ENCODE assay signal across 9 cellular contexts in genomic region chr15:31265090-31265870, GRCh38.
DNase-seq lines count a peak whose midpoint lies in the region; ATAC-seq lines count a peak whose summit lies in the region.
"Had no signal": no experiment of that assay in that cellular context is flagged by ENCODE, and none has a peak within 500 bp of the region (broad histone marks: within the 10 kb centered on the region; RNA-seq: fewer than 3 reads in every experiment).

No MANE protein-coding gene starts in this region.

- no peaks in the 10 kb centered on the region for H3K27me3 ChIP-seq in CD4-positive, alpha-beta memory T cell (ENCODE audit: insufficient read depth, low read length)
- H3K27me3 ChIP-seq in mucosa of rectum (ENCODE audit: control insufficient read depth in 2 of 2, insufficient read depth in 2 of 2, low read length in 2 of 2): no peaks in the 10 kb centered on the region

- H3K36me3 Mint-ChIP-seq in CD4-positive, alpha-beta memory T cell: no peaks in the 10 kb centered on the region

- H3K4me1 ChIP-seq in CD4-positive, alpha-beta memory T cell (ENCODE audit: insufficient read depth, low read length): peaks cover 72% of the 10 kb centered on the region
- H3K4me1 ChIP-seq in mucosa of rectum (ENCODE audit: control insufficient read depth in 2 of 2, insufficient read depth in 2 of 2, low read length in 2 of 2): peaks cover 71 to 72% of the 10 kb centered on the region in 2 donors
- H3K4me1 ChIP-seq: parathyroid adenoma had no signal

- peak overlapping the region; percentile 70 to 99 (median 96) for H3K27ac Mint-ChIP-seq in CD4-positive, alpha-beta memory T cell

- H3K9ac ChIP-seq in mucosa of rectum (ENCODE audit: low read depth in 1 of 2, low read length in 2 of 2): peak overlapping the region; percentile 30 to 65
- H3K9ac ChIP-seq: parathyroid adenoma had no signal

- H3K36me3 ChIP-seq in CD4-positive, alpha-beta memory T cell (ENCODE audit: insufficient read depth, low read length): no peaks in the 10 kb centered on the region
- no peaks in the 10 kb centered on the region for H3K36me3 ChIP-seq in mucosa of rectum (ENCODE audit: control insufficient read depth in 2 of 2, insufficient read depth in 2 of 2, low read length in 2 of 2)

- peak overlapping the region in 1 of 2 donors; percentile 20 for H3K4me3 ChIP-seq in CD4-positive, alpha-beta memory T cell (ENCODE audit: low read length in 2 of 2)
- no peak overlapping the region for H3K4me3 ChIP-seq in mucosa of rectum (ENCODE audit: low read length in 2 of 2)

- POLR2A ChIA-PET in CD4-positive, alpha-beta memory T cell (lab: Charles Lee; ENCODE audit: partially characterized antibody): interaction anchor here (0.8 to 11.1 kb wide), 26 partner anchors 7 to 223 kb away, joined by 3 to 242 read pairs (median 6); partner anchors contain the start of gene KLF13

- H3K27me3 Mint-ChIP-seq in CD4-positive, alpha-beta memory T cell: no peaks in the 10 kb centered on the region

- no peaks in the 10 kb centered on the region for H3K9me3 Mint-ChIP-seq in CD4-positive, alpha-beta memory T cell

- DNase-seq in CD4-positive, alpha-beta memory T cell: no peak
- DNase-seq in activated T-cell treated with anti-CD3 and anti-CD28 coated beads, Interleukin-2, amount 50 U/mL, for 48 hours: peak; percentile 25 to 26
- DNase-seq in NCI-H748 treated with DMSO at 0.1 percent for 48 hours (lab: John Stamatoyannopoulos, UW) (no peak), hepatic stellate cell (ENCODE audit: low spot score) (no peak), pons (ENCODE audit: low spot score) (no peak)

- no peaks in the 10 kb centered on the region for H3K9me3 ChIP-seq in CD4-positive, alpha-beta memory T cell (ENCODE audit: control insufficient read depth in 1 of 2, low read length in 2 of 2)
- no peaks in the 10 kb centered on the region for H3K9me3 ChIP-seq in mucosa of rectum (ENCODE audit: control insufficient read depth in 2 of 2, low read length in 2 of 2)

- ATAC-seq in GM21737 (IDR thresholded peaks at IDR 0.05; ENCODE audit: unreplicated experiment) (peak; percentile 4), GM21447 (IDR thresholded peaks at IDR 0.05; ENCODE audit: unreplicated experiment) (no peak)

- peaks cover 62 to 79% (median 72%) of the 10 kb centered on the region in 4 donors for H3K4me1 Mint-ChIP-seq in CD4-positive, alpha-beta memory T cell

- H3K27ac ChIP-seq in CD4-positive, alpha-beta memory T cell (ENCODE audit: low read depth, low read length): peak overlapping the region; percentile 70
- peak overlapping the region; percentile 93 to 97 for H3K27ac ChIP-seq in mucosa of rectum (ENCODE audit: low read depth in 2 of 2, low read length in 2 of 2)
- H3K27ac ChIP-seq: parathyroid adenoma had no signal

- CTCF ChIA-PET in CD4-positive, alpha-beta memory T cell (lab: Charles Lee; ENCODE audit: partially characterized antibody): interaction anchor here (1.3 to 4.5 kb wide), 13 partner anchors 13 to 224 kb away, joined by 3 to 46 read pairs (median 10); partner anchors contain the start of gene KLF13

- H3K4me3 Mint-ChIP-seq in CD4-positive, alpha-beta memory T cell: peak overlapping the region; percentile 26 to 81 (median 64)

- intact Hi-C loops in CD4-positive, alpha-beta memory T cell (cut with micrococcal nuclease): loop anchor here (5.0 kb wide), 1 partner anchor 127 kb away; no protein-coding TSS in a partner anchor

Comparison
In these comparisons a context has a peak if more than half of its experiments do, and no peak if none do; other contexts are left out.
1. DNase-seq: peak in activated T-cell treated with anti-CD3 and anti-CD28 coated beads, Interleukin-2, amount 50 U/mL, for 48 hours (2 of 2); none in CD4-positive, alpha-beta memory T cell (0 of 5), NCI-H748 treated with DMSO at 0.1 percent for 48 hours (single experiment), hepatic stellate cell (single experiment) and pons (single experiment).